Comparison of ENCODE assay signal across 11 cellular contexts in the genomic region with DNA sequence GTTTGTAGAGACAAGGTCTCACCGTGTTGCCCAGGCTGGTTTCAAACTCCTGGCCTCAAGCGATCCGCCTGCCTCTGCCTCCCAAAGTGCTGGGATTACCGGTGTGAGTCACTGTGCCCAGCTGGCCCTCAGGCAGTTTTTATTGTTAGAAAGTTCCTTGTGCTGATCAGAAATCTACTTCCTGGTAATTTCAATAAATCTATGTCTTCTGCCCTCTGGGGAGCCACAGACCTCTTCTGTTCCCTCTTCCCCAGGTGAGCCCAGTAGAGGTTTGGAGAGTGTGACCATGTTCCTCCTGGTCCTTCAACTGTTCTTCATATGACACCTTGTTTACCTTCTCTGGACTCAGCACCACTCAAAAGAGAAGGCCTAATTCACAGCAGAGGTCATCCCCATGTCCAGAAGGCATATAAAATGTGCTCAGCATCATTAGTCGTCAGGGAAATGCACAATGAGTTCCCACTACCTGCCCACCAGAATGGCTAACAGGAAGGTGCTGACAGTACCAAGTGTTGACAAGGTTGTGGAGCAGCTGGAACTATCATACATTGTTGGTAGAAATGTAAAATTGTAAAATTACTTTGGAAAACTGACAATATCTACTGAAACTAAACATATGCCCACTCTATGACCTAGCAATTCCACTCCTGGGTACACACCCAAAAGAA. TPM values are rescaled to one million over a fixed set of nuclear protein-coding genes. Genes with fewer than 3 reads are reported as not detected.
DNase-seq lines count a peak whose midpoint lies in the region; ATAC-seq and TF ChIP-seq lines count a peak whose summit lies in the region.
"Had no signal": no experiment of that assay in that cellular context is flagged by ENCODE, and none has a peak within 500 bp of the region (broad histone marks: within the 10 kb centered on the region; RNA-seq: fewer than 3 reads in every experiment).

No MANE protein-coding gene starts in this region.

- H3K27ac Mint-ChIP-seq in activated B cell treated with CpG ODN at 0.5 μM for 24 hours (peak overlapping the region; percentile 64), memory B cell (peak overlapping the region; percentile 58)
- H3K27ac Mint-ChIP-seq: activated naive CD4-positive, alpha-beta T cell treated with anti-CD3 and anti-CD28 coated beads, Interleukin-2, amount 50 U/mL, for 24 hours had no signal

- H3K9me3 ChIP-seq in HCT116 (ENCODE audit: control insufficient read depth in 1 of 2, insufficient read depth in 1 of 2, low read depth in 1 of 2, low read length in 2 of 2), result no peaks in the 10 kb centered on the region
- H3K9me3 ChIP-seq in tibial nerve, result no peaks in the 10 kb centered on the region

- H3K79me2 ChIP-seq in HCT116 (ENCODE audit: insufficient read depth, low read length), result no peaks in the 10 kb centered on the region

- H3K27me3 ChIP-seq in HCT116 (ENCODE audit: insufficient read depth, low read length), result no peaks in the 10 kb centered on the region
- H3K27me3 ChIP-seq in tibial nerve, result no peaks in the 10 kb centered on the region

- H3K4me1 ChIP-seq in HCT116 (ENCODE audit: control insufficient read depth in 1 of 2, insufficient read depth in 2 of 2, low read length in 2 of 2) (peaks cover 5 to 20% of the 10 kb centered on the region in 2 experiments; a peak in 2 of 4 replicates), tibial nerve (peaks cover 0 to 26% (median 0%) of the 10 kb centered on the region in 4 donors)

- DNase-seq in EL, result peak; percentile 53
- DNase-seq in HCT116 (ENCODE audit: low read depth, low spot score), result no peak
- no peak for DNase-seq in activated B cell treated with CpG ODN at 0.5 μM for 24 hours
- no peak for DNase-seq in memory B cell (ENCODE audit: low spot score in 2 of 2)
- no peak for DNase-seq in tibial nerve (ENCODE audit: low spot score in 2 of 2)
- no peak for DNase-seq in NOMO-1 treated with DMSO at 0.1 percent for 48 hours (lab: John Stamatoyannopoulos, UW; ENCODE audit: unreplicated experiment)
- no peak for DNase-seq in DMS114 treated with DMSO at 0.1 percent for 48 hours (lab: John Stamatoyannopoulos, UW; ENCODE audit: unreplicated experiment)
- DNase-seq: activated CD4-positive, alpha-beta T cell treated with anti-CD3 and anti-CD28 coated beads, Interleukin-2, amount 50 U/mL, for 4 hours; GOT3; naive thymus-derived CD8-positive, alpha-beta T cell had no signal

- no peak overlapping the region for H3K9ac ChIP-seq in HCT116 (ENCODE audit: low read length)

- TF ChIP-seq EP300 in tibial nerve (IDR thresholded peaks at IDR 0.05), result no peak

- no peak overlapping the region for H3K27ac ChIP-seq in HCT116 (ENCODE audit: low read depth, low read length)
- H3K27ac ChIP-seq in tibial nerve, result no peak overlapping the region

- BruUV-seq in HCT116 (replicated peaks; lab: Mats Ljungman, UMichigan), result no TSS peak

- H3K4me1 Mint-ChIP-seq in activated B cell treated with CpG ODN at 0.5 μM for 24 hours (peaks cover 16% of the 10 kb centered on the region), memory B cell (peaks cover 6% of the 10 kb centered on the region)
- H3K4me1 Mint-ChIP-seq: activated naive CD4-positive, alpha-beta T cell treated with anti-CD3 and anti-CD28 coated beads, Interleukin-2, amount 50 U/mL, for 24 hours; naive thymus-derived CD8-positive, alpha-beta T cell had no signal

- no peak overlapping the region for H2AFZ ChIP-seq in HCT116 (ENCODE audit: low read depth, low read length, poor library complexity, severe bottlenecking)

- no peak for TF ChIP-seq RAD21 in HCT116 (IDR thresholded peaks at IDR 0.05; ENCODE audit: low read depth)

- ATAC-seq in HCT116 (peak; percentile 38), activated B cell treated with CpG ODN at 0.5 μM for 24 hours (ENCODE audit: low read depth) (no peak), memory B cell (ENCODE audit: low read depth) (no peak)
- ATAC-seq: naive thymus-derived CD8-positive, alpha-beta T cell had no signal

- TF ChIP-seq POLR2A in HCT116 (IDR thresholded peaks at IDR 0.05; ENCODE audit: borderline replicate concordance, extremely low read depth, insufficient read depth, insufficient read length) (no peak), tibial nerve (IDR thresholded peaks at IDR 0.05) (no peak)

- CTCF ChIA-PET in HCT116 (lab: Charles Lee), result interaction anchor here (1.1 kb wide), 1 partner anchor 104 kb away, joined by 3 read pairs; no protein-coding TSS in a partner anchor
- CTCF ChIA-PET in activated B cell treated with CpG ODN at 0.5 μM for 24 hours (lab: Charles Lee), result interaction anchor here (2.1 kb wide), 1 partner anchor 10 kb away, joined by 6 read pairs; a partner anchor contains a TSS

- no peaks in the 10 kb centered on the region for H3K9me2 ChIP-seq in HCT116 (ENCODE audit: insufficient read depth)

- TF ChIP-seq CTCF in HCT116 (IDR thresholded peaks at IDR 0.05 in 2 of 3, conservative IDR thresholded peaks at IDR 0.05 in 1 of 3; ENCODE audit: borderline replicate concordance in 1 of 3, insufficient read depth in 1 of 3, low read depth in 2 of 3, low read length in 2 of 3) (no peak), activated B cell treated with CpG ODN at 0.5 μM for 24 hours (IDR thresholded peaks at IDR 0.05) (no peak), tibial nerve (IDR thresholded peaks at IDR 0.05) (no peak)

- H3K36me3 Mint-ChIP-seq in activated B cell treated with CpG ODN at 0.5 μM for 24 hours (ENCODE audit: low read depth) (no peaks in the 10 kb centered on the region), memory B cell (no peaks in the 10 kb centered on the region)
- H3K36me3 Mint-ChIP-seq: activated naive CD4-positive, alpha-beta T cell treated with anti-CD3 and anti-CD28 coated beads, Interleukin-2, amount 50 U/mL, for 24 hours; naive thymus-derived CD8-positive, alpha-beta T cell had no signal

- no peak overlapping the region for H3K4me3 Mint-ChIP-seq in activated B cell treated with CpG ODN at 0.5 μM for 24 hours
- no peak overlapping the region for H3K4me3 Mint-ChIP-seq in memory B cell
- H3K4me3 Mint-ChIP-seq: activated naive CD4-positive, alpha-beta T cell treated with anti-CD3 and anti-CD28 coated beads, Interleukin-2, amount 50 U/mL, for 24 hours; naive thymus-derived CD8-positive, alpha-beta T cell had no signal

- RAD21 ChIA-PET in HCT116 (lab: Charles Lee; ENCODE audit: low non-redundant PET in 1 of 2, low total read pairs in 2 of 2, uncharacterized antibody in 2 of 2, unreplicated experiment in 2 of 2), result no interaction called here

- POLR2A ChIA-PET in HCT116 (lab: Charles Lee) (interaction anchor here (0.6 to 2.1 kb wide), 2 partner anchors 11 to 141 kb away, joined by 3 to 7 read pairs; a partner anchor contains a TSS), activated B cell treated with CpG ODN at 0.5 μM for 24 hours (lab: Charles Lee) (interaction anchor here (1.8 to 2.0 kb wide), 2 partner anchors 10 to 121 kb away, joined by 5 to 7 read pairs; a partner anchor contains a TSS)

- 85 to 92% methylated on average over 5 of the region's 5 CpGs for WGBS in tibial nerve, 2 donors

- H3K36me3 ChIP-seq in HCT116 (ENCODE audit: control insufficient read depth in 1 of 2, insufficient read depth in 2 of 2, low read length in 2 of 2) (no peaks in the 10 kb centered on the region), tibial nerve (peaks cover 0 to 9% (median 0%) of the 10 kb centered on the region in 3 donors)

- H3K4me3 ChIP-seq in HCT116 (replicated peaks in 1 of 2; ENCODE audit: low read depth in 1 of 2, low read length in 2 of 2) (no peak overlapping the region), tibial nerve (no peak overlapping the region)

- H3K9me3 Mint-ChIP-seq in activated B cell treated with CpG ODN at 0.5 μM for 24 hours (no peaks in the 10 kb centered on the region), memory B cell (no peaks in the 10 kb centered on the region)
- H3K9me3 Mint-ChIP-seq: activated naive CD4-positive, alpha-beta T cell treated with anti-CD3 and anti-CD28 coated beads, Interleukin-2, amount 50 U/mL, for 24 hours; naive thymus-derived CD8-positive, alpha-beta T cell had no signal

- intact Hi-C loops in HCT116 (cut with micrococcal nuclease), result no loop called here
- intact Hi-C loops in activated B cell treated with CpG ODN at 0.5 μM for 24 hours (cut with micrococcal nuclease), result no loop called here

- no peaks in the 10 kb centered on the region for H4K20me1 ChIP-seq in HCT116 (ENCODE audit: insufficient read depth)

- H3K27me3 Mint-ChIP-seq in activated B cell treated with CpG ODN at 0.5 μM for 24 hours (peaks cover 5% of the 10 kb centered on the region), memory B cell (peaks cover 9% of the 10 kb centered on the region)

- H3K4me2 ChIP-seq in HCT116 (ENCODE audit: low read length), result peak overlapping the region; percentile 2

TF ChIP-seq in HCT116, 20 proteins besides CTCF, POLR2A, EP300 and RAD21:
- TF ChIP-seq FOSL1 (IDR thresholded peaks at IDR 0.05; ENCODE audit: low read depth), result peak; percentile 29; the same call in 1 of the 2 replicates
- peak; percentile 45 for TF ChIP-seq SP1 (IDR thresholded peaks at IDR 0.05; ENCODE audit: low read depth)
- TF ChIP-seq SIN3A (IDR thresholded peaks at IDR 0.05; ENCODE audit: low read depth), result no peak
- peak; percentile 40; the same call in 1 of the 2 replicates for TF ChIP-seq CBX3 (IDR thresholded peaks at IDR 0.05; ENCODE audit: low read depth)
- TF ChIP-seq, protein P1, sequence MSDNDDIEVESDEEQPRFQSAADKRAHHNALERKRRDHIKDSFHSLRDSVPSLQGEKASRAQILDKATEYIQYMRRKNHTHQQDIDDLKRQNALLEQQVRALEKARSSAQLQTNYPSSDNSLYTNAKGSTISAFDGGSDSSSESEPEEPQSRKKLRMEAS (IDR thresholded peaks at IDR 0.05), result peak; percentile 13; the same call in 1 of the 2 replicates
- TF ChIP-seq SRF (IDR thresholded peaks at IDR 0.05; ENCODE audit: low read depth), result no peak
- TF ChIP-seq JUND (IDR thresholded peaks at IDR 0.05), result peak; percentile 44
- TF ChIP-seq POLR2AphosphoS5 (IDR thresholded peaks at IDR 0.05; ENCODE audit: low read depth, low read length), result no peak
TF ChIP-seq in HCT116: peak in this region for 5.

RNA-seq across cellular contexts. Expression of a gene that starts 10.4 kb away (rescaled TPM):
- total RNA-seq in HCT116 (2021; ENCODE audit: unreplicated experiment), result 4.4 TPM
- polyA plus RNA-seq in HCT116 (2012), result 3.2 and 5.7 TPM in 2 replicates
- 1.2 and 1.9 TPM in 2 replicates for total RNA-seq in activated B cell treated with CpG ODN at 0.5 μM for 24 hours
- total RNA-seq in tibial nerve, result 10 to 100 TPM; 30.0 to 47.0 (median 36.0) TPM
